In genomic region chr12:85348779-85349178, GRCh38 we compare ENCODE assay signal across 1 cellular context.
A peak's percentile ranks its signal among the peaks of the same experiment; 100 is the strongest.
TF ChIP-seq lines count a peak whose summit lies in the region.

No MANE protein-coding gene starts in this region.

TF ChIP-seq in HEK293, 187 proteins besides CTCF, POLR2A, EP300 and RAD21 (continued from another document and continues in another):
- TF ChIP-seq ZBTB44 (tag by site-specific recombination; IDR thresholded peaks at IDR 0.05): 0 out of 2 replicates have a peak, but pooled peaks have one; percentile 48
- no peak for TF ChIP-seq ZNF174 (tag by site-specific recombination; IDR thresholded peaks at IDR 0.05)
- TF ChIP-seq, protein P1, sequence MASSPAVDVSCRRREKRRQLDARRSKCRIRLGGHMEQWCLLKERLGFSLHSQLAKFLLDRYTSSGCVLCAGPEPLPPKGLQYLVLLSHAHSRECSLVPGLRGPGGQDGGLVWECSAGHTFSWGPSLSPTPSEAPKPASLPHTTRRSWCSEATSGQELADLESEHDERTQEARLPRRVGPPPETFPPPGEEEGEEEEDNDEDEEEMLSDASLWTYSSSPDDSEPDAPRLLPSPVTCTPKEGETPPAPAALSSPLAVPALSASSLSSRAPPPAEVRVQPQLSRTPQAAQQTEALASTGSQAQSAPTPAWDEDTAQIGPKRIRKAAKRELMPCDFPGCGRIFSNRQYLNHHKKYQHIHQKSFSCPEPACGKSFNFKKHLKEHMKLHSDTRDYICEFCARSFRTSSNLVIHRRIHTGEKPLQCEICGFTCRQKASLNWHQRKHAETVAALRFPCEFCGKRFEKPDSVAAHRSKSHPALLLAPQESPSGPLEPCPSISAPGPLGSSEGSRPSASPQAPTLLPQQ (tag by site-specific recombination; IDR thresholded peaks at IDR 0.05): no peak
- no peak for TF ChIP-seq ZNF513 (tag by site-specific recombination; IDR thresholded peaks at IDR 0.05)
- TF ChIP-seq GLIS1 (tag by site-specific recombination; IDR thresholded peaks at IDR 0.05): peak; percentile 19; the same call in 1 of the 2 replicates
- TF ChIP-seq ZNF514 (tag by site-specific recombination; IDR thresholded peaks at IDR 0.05): no peak
- TF ChIP-seq ZNF146 (tag by site-specific recombination; IDR thresholded peaks at IDR 0.05): no peak
- TF ChIP-seq ZNF184 (tag by site-specific recombination; IDR thresholded peaks at IDR 0.05): no peak
- TF ChIP-seq, protein P2, sequence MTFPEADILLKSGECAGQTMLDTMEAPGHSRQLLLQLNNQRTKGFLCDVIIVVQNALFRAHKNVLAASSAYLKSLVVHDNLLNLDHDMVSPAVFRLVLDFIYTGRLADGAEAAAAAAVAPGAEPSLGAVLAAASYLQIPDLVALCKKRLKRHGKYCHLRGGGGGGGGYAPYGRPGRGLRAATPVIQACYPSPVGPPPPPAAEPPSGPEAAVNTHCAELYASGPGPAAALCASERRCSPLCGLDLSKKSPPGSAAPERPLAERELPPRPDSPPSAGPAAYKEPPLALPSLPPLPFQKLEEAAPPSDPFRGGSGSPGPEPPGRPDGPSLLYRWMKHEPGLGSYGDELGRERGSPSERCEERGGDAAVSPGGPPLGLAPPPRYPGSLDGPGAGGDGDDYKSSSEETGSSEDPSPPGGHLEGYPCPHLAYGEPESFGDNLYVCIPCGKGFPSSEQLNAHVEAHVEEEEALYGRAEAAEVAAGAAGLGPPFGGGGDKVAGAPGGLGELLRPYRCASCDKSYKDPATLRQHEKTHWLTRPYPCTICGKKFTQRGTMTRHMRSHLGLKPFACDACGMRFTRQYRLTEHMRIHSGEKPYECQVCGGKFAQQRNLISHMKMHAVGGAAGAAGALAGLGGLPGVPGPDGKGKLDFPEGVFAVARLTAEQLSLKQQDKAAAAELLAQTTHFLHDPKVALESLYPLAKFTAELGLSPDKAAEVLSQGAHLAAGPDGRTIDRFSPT (tag by site-specific recombination; IDR thresholded peaks at IDR 0.05): no peak
- TF ChIP-seq PRDM6 (tag by site-specific recombination; IDR thresholded peaks at IDR 0.05): peak; percentile 94
- no peak for TF ChIP-seq ZFP41 (tag by site-specific recombination; IDR thresholded peaks at IDR 0.05; ENCODE audit: borderline replicate concordance)
- TF ChIP-seq, protein P3, sequence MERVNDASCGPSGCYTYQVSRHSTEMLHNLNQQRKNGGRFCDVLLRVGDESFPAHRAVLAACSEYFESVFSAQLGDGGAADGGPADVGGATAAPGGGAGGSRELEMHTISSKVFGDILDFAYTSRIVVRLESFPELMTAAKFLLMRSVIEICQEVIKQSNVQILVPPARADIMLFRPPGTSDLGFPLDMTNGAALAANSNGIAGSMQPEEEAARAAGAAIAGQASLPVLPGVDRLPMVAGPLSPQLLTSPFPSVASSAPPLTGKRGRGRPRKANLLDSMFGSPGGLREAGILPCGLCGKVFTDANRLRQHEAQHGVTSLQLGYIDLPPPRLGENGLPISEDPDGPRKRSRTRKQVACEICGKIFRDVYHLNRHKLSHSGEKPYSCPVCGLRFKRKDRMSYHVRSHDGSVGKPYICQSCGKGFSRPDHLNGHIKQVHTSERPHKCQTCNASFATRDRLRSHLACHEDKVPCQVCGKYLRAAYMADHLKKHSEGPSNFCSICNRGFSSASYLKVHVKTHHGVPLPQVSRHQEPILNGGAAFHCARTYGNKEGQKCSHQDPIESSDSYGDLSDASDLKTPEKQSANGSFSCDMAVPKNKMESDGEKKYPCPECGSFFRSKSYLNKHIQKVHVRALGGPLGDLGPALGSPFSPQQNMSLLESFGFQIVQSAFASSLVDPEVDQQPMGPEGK (tag by site-specific recombination; IDR thresholded peaks at IDR 0.05): no peak
- no peak for TF ChIP-seq ZNF274 (IDR thresholded peaks at IDR 0.05; ENCODE audit: low read length)
- no peak for TF ChIP-seq ZNF274 (tag by site-specific recombination; IDR thresholded peaks at IDR 0.05; ENCODE audit: borderline replicate concordance)
- TF ChIP-seq ZNF791 (tag by site-specific recombination; IDR thresholded peaks at IDR 0.05): no peak
- no peak for TF ChIP-seq ZNF473 (tag by site-specific recombination; IDR thresholded peaks at IDR 0.05)
- TF ChIP-seq ZEB2 (tag by site-specific recombination; IDR thresholded peaks at IDR 0.05): 0 out of 2 replicates have a peak, but pooled peaks have one; percentile 27
- TF ChIP-seq KLF16 (tag by site-specific recombination; IDR thresholded peaks at IDR 0.05): no peak
- TF ChIP-seq, protein P4, sequence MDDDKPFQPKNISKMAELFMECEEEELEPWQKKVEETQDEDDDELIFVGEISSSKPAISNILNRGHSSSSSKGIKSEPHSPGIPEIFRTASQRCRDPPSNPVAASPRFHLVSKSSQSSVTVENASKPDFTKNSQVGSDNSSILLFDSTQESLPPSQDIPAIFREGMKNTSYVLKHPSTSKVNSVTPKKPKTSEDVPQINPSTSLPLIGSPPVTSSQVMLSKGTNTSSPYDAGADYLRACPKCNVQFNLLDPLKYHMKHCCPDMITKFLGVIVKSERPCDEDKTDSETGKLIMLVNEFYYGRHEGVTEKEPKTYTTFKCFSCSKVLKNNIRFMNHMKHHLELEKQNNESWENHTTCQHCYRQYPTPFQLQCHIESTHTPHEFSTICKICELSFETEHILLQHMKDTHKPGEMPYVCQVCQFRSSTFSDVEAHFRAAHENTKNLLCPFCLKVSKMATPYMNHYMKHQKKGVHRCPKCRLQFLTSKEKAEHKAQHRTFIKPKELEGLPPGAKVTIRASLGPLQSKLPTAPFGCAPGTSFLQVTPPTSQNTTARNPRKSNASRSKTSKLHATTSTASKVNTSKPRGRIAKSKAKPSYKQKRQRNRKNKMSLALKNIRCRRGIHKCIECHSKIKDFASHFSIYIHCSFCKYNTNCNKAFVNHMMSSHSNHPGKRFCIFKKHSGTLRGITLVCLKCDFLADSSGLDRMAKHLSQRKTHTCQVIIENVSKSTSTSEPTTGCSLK (tag by site-specific recombination; IDR thresholded peaks at IDR 0.05): no peak
- TF ChIP-seq, protein P5, sequence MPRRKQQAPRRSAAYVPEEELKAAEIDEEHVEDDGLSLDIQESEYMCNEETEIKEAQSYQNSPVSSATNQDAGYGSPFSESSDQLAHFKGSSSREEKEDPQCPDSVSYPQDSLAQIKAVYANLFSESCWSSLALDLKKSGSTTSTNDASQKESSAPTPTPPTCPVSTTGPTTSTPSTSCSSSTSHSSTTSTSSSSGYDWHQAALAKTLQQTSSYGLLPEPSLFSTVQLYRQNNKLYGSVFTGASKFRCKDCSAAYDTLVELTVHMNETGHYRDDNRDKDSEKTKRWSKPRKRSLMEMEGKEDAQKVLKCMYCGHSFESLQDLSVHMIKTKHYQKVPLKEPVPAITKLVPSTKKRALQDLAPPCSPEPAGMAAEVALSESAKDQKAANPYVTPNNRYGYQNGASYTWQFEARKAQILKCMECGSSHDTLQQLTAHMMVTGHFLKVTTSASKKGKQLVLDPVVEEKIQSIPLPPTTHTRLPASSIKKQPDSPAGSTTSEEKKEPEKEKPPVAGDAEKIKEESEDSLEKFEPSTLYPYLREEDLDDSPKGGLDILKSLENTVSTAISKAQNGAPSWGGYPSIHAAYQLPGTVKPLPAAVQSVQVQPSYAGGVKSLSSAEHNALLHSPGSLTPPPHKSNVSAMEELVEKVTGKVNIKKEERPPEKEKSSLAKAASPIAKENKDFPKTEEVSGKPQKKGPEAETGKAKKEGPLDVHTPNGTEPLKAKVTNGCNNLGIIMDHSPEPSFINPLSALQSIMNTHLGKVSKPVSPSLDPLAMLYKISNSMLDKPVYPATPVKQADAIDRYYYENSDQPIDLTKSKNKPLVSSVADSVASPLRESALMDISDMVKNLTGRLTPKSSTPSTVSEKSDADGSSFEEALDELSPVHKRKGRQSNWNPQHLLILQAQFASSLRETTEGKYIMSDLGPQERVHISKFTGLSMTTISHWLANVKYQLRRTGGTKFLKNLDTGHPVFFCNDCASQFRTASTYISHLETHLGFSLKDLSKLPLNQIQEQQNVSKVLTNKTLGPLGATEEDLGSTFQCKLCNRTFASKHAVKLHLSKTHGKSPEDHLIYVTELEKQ (tag by site-specific recombination; IDR thresholded peaks at IDR 0.05; ENCODE audit: borderline replicate concordance): peak; percentile 32; the same call in 1 of the 2 replicates
- TF ChIP-seq, protein P6, sequence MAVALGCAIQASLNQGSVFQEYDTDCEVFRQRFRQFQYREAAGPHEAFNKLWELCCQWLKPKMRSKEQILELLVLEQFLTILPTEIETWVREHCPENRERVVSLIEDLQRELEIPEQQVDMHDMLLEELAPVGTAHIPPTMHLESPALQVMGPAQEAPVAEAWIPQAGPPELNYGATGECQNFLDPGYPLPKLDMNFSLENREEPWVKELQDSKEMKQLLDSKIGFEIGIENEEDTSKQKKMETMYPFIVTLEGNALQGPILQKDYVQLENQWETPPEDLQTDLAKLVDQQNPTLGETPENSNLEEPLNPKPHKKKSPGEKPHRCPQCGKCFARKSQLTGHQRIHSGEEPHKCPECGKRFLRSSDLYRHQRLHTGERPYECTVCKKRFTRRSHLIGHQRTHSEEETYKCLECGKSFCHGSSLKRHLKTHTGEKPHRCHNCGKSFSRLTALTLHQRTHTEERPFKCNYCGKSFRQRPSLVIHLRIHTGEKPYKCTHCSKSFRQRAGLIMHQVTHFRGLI (tag by site-specific recombination; IDR thresholded peaks at IDR 0.05): no peak
- peak; percentile 78 for TF ChIP-seq GFI1B (tag by site-specific recombination; IDR thresholded peaks at IDR 0.05)
- TF ChIP-seq ZNF335 (tag by site-specific recombination; conservative IDR thresholded peaks at IDR 0.05): no peak
- TF ChIP-seq ZBTB6 (tag by site-specific recombination; IDR thresholded peaks at IDR 0.05): 0 out of 2 replicates have a peak, but pooled peaks have one; percentile 7
- TF ChIP-seq, protein P7, sequence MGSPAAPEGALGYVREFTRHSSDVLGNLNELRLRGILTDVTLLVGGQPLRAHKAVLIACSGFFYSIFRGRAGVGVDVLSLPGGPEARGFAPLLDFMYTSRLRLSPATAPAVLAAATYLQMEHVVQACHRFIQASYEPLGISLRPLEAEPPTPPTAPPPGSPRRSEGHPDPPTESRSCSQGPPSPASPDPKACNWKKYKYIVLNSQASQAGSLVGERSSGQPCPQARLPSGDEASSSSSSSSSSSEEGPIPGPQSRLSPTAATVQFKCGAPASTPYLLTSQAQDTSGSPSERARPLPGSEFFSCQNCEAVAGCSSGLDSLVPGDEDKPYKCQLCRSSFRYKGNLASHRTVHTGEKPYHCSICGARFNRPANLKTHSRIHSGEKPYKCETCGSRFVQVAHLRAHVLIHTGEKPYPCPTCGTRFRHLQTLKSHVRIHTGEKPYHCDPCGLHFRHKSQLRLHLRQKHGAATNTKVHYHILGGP (tag by site-specific recombination; IDR thresholded peaks at IDR 0.05): no peak
